In genomic region chr4:43816107-43816506, GRCh38 we compare ENCODE assay signal across 21 cellular contexts.
"Had no signal": no experiment of that assay in that cellular context is flagged by ENCODE, and none has a peak within 500 bp of the region (broad histone marks: within the 10 kb centered on the region; RNA-seq: fewer than 3 reads in every experiment).

No MANE protein-coding gene starts in this region.

- H3K4me1 ChIP-seq: gastroesophageal sphincter, heart right ventricle, pancreas, sigmoid colon, spleen, upper lobe of right lung had no signal

- H3K4me1 Mint-ChIP-seq: activated CD4-positive, alpha-beta T cell treated with anti-CD3 and anti-CD28 coated beads for 36 hours; central memory CD8-positive, alpha-beta T cell; immature natural killer cell; naive thymus-derived CD8-positive, alpha-beta T cell; stimulated activated memory B cell treated with anti-CD40 and anti-IgM and Interleukin-4, amounts not matched to agents 10 μg/mL and 1 μg/mL and 100 μg/mL, for 72 hours; WTC11 had no signal

- H3K4me3 ChIP-seq: coronary artery, gastroesophageal sphincter, heart right ventricle, pancreas, sigmoid colon, spleen, upper lobe of right lung had no signal

- H3K27ac ChIP-seq: coronary artery, gastroesophageal sphincter, heart right ventricle, pancreas, sigmoid colon, spleen, upper lobe of right lung had no signal

- DNase-seq: activated CD4-positive, alpha-beta T cell treated with anti-CD3 and anti-CD28 coated beads for 36 hours; activated CD4-positive, alpha-beta T cell treated with anti-CD3 and anti-CD28 coated beads, Interleukin-2, amount 50 U/mL, for 48 hours; activated T-cell treated with anti-CD3 and anti-CD28 coated beads for 4 hours; amniotic stem cell; effector CD4-positive, alpha-beta T cell; heart right ventricle; immature natural killer cell; mesendoderm; naive thymus-derived CD8-positive, alpha-beta T cell; pancreas; sigmoid colon; spleen; stimulated activated CD4-positive, alpha-beta T cell treated with anti-CD3 and anti-CD28 coated beads, Interleukin-4, amount 100 ng/mL, for 4 hours; upper lobe of right lung had no signal

- H3K36me3 ChIP-seq: gastroesophageal sphincter, heart right ventricle, pancreas, sigmoid colon, spleen, upper lobe of right lung had no signal

- H3K27me3 Mint-ChIP-seq: activated CD4-positive, alpha-beta T cell treated with anti-CD3 and anti-CD28 coated beads for 36 hours; activated naive CD8-positive, alpha-beta T cell; central memory CD8-positive, alpha-beta T cell; naive thymus-derived CD8-positive, alpha-beta T cell; stimulated activated memory B cell treated with anti-CD40 and anti-IgM and Interleukin-4, amounts not matched to agents 10 μg/mL and 1 μg/mL and 100 μg/mL, for 72 hours had no signal

- H3K27me3 ChIP-seq: gastroesophageal sphincter, heart right ventricle, pancreas, sigmoid colon, spleen, upper lobe of right lung had no signal

- H3K27ac Mint-ChIP-seq: activated CD4-positive, alpha-beta T cell treated with anti-CD3 and anti-CD28 coated beads for 36 hours; activated naive CD8-positive, alpha-beta T cell; activated T-helper 1 cell treated with anti-CD3 and anti-CD28 coated beads, Interleukin-12 subunit alpha, Interleukin-12 subunit beta, Interleukin-2, Interleukin-4 antibody, amounts not matched to agents 30 ng/mL and 10 ng/mL and 1 ng/mL, durations not matched to agents 14 hours and 24 hours and 36 hours; immature natural killer cell; naive thymus-derived CD8-positive, alpha-beta T cell; stimulated activated memory B cell treated with anti-CD40 and anti-IgM and Interleukin-4, amounts not matched to agents 10 μg/mL and 1 μg/mL and 100 μg/mL, for 72 hours; WTC11 had no signal

- H3K36me3 Mint-ChIP-seq: immature natural killer cell; stimulated activated memory B cell treated with anti-CD40 and anti-IgM and Interleukin-4, amounts not matched to agents 10 μg/mL and 1 μg/mL and 100 μg/mL, for 72 hours had no signal

- H3K4me3 Mint-ChIP-seq: activated CD4-positive, alpha-beta T cell treated with anti-CD3 and anti-CD28 coated beads for 36 hours; activated naive CD8-positive, alpha-beta T cell; activated T-helper 1 cell treated with anti-CD3 and anti-CD28 coated beads, Interleukin-12 subunit alpha, Interleukin-12 subunit beta, Interleukin-2, Interleukin-4 antibody, amounts not matched to agents 30 ng/mL and 10 ng/mL and 1 ng/mL, durations not matched to agents 14 hours and 24 hours and 36 hours; central memory CD8-positive, alpha-beta T cell; immature natural killer cell; naive thymus-derived CD8-positive, alpha-beta T cell; stimulated activated memory B cell treated with anti-CD40 and anti-IgM and Interleukin-4, amounts not matched to agents 10 μg/mL and 1 μg/mL and 100 μg/mL, for 72 hours; WTC11 had no signal

- FAIRE-seq: pancreas had no signal

- H3K9me3 ChIP-seq: pancreas, sigmoid colon, upper lobe of right lung had no signal
